ENCODE assay signal across 8 cellular contexts in the genomic region with DNA sequence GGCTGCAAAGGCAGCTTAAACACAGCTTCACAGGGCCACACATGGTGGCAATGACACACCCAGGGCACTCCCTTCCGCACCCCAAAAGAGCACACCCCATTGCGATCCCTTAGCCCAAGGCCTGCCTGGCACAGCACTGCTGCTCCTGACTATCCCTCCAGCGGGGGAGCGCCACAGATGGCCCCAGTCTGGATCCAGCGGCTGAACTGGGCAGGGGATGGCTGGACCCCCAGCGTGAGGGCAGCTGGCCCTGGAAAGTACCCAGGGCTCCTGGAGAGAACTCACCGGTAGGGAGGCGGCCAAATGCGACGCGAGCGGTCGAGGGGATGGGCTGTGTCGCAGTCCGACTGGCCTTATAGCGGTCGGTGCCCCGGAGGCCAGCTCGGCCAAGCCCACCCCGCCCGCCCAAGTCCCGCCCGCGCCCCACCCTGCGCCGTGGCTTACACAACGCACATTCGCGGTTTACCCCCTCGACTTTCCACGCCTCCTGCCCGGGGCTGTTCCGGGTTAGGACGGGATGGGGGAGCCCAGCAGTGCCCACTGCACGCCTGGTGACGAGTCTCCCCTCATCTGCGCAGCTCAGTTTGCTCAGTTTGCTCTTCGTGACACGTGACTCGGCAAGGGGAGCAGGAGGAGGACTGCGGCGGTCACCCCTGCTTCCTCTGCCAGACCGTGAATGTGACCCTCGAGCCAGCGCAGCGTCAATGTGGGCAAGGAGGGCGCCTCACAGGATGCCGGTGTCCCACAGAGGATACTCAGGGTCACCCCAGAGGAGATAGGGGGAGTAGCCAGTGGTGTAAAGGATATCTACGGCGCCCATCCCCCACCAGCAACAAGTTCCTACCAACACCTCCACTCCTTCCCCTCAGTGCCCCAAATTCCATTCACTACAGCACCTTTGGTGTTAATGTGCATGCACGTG. TPM values are rescaled to one million over a fixed set of nuclear protein-coding genes. Genes with fewer than 3 reads are reported as not detected.
A peak's percentile ranks its signal among the peaks of the same experiment; 100 is the strongest.
DNase-seq lines count a peak whose midpoint lies in the region; ATAC-seq, FAIRE-seq and TF ChIP-seq lines count a peak whose summit lies in the region.

S100A6 (minus strand) TSS at position 328 of the 922 bp plus-strand sequence. CDS start 652 bp downstream, outside the sequence.

- no peak for ATAC-seq in GM19351 (IDR thresholded peaks at IDR 0.05; ENCODE audit: unreplicated experiment)

- H3K36me3 ChIP-seq in neutrophil (peaks cover 14% of the 10 kb centered on the region), stomach smooth muscle (ENCODE audit: control insufficient read depth in 2 of 2, insufficient read depth in 2 of 2, low read length in 2 of 2) (peaks cover 0 to 4% of the 10 kb centered on the region in 2 donors)

- no peak for FAIRE-seq in frontal cortex (lab: Jason Lieb, UNC)

- no peaks in the 10 kb centered on the region for H3K9me3 Mint-ChIP-seq in activated naive CD4-positive, alpha-beta T cell treated with anti-CD3 and anti-CD28 coated beads, Interleukin-2, amount 50 U/mL, for 24 hours

- peak within 1 kb of the TSS; percentile 98 for H3K27ac Mint-ChIP-seq in activated naive CD4-positive, alpha-beta T cell treated with anti-CD3 and anti-CD28 coated beads, Interleukin-2, amount 50 U/mL, for 24 hours

- H3K36me3 Mint-ChIP-seq in activated naive CD4-positive, alpha-beta T cell treated with anti-CD3 and anti-CD28 coated beads, Interleukin-2, amount 50 U/mL, for 24 hours = no peaks in the 10 kb centered on the region

- H3K9me3 ChIP-seq in neutrophil (no peaks in the 10 kb centered on the region), stomach smooth muscle (ENCODE audit: control insufficient read depth in 2 of 2, low read length in 2 of 2) (no peaks in the 10 kb centered on the region)

- DNase-seq in DMS53 (lab: John Stamatoyannopoulos, UW) (peak; percentile 88), HT1080 (ENCODE audit: low read depth) (peak; percentile 96), SKM-1 treated with dmso at 0.1 percent for 144 hours (lab: John Stamatoyannopoulos, UW; ENCODE audit: unreplicated experiment) (peak; percentile 77), frontal cortex (ENCODE audit: low spot score in 2 of 2) (peak; percentile 55 to 70)

- H3K4me3 ChIP-seq in neutrophil (ENCODE audit: low read depth in 1 of 2, low read length in 1 of 2) (peak within 1 kb of the TSS; percentile 75 to 91), stomach smooth muscle (ENCODE audit: low read length in 2 of 2) (peak within 1 kb of the TSS; percentile 99)

- peak within 1 kb of the TSS; percentile 98 to 99 for H3K9ac ChIP-seq in stomach smooth muscle (ENCODE audit: low read length in 2 of 2)

- no peak for TF ChIP-seq CTCF in neutrophil (IDR thresholded peaks at IDR 0.05)

- H3K4me1 Mint-ChIP-seq in activated naive CD4-positive, alpha-beta T cell treated with anti-CD3 and anti-CD28 coated beads, Interleukin-2, amount 50 U/mL, for 24 hours = peaks cover 76% of the 10 kb centered on the region

- no peaks in the 10 kb centered on the region for H3K27me3 ChIP-seq in neutrophil
- no peaks in the 10 kb centered on the region for H3K27me3 ChIP-seq in stomach smooth muscle (ENCODE audit: control insufficient read depth in 1 of 2, insufficient read depth in 2 of 2, low read length in 2 of 2)

- H3K27ac ChIP-seq in neutrophil = peak within 1 kb of the TSS; percentile 92
- peak within 1 kb of the TSS; percentile 98 for H3K27ac ChIP-seq in stomach smooth muscle (ENCODE audit: low read length)

- H3K4me1 ChIP-seq in neutrophil (ENCODE audit: control insufficient read depth in 1 of 2, insufficient read depth in 1 of 2, low read depth in 1 of 2, low read length in 1 of 2) (peaks cover 73 to 91% of the 10 kb centered on the region in 2 experiments), stomach smooth muscle (ENCODE audit: control insufficient read depth, insufficient read depth, low read length) (peaks cover 47% of the 10 kb centered on the region)

- H3K27me3 Mint-ChIP-seq in activated naive CD4-positive, alpha-beta T cell treated with anti-CD3 and anti-CD28 coated beads, Interleukin-2, amount 50 U/mL, for 24 hours = no peaks in the 10 kb centered on the region

- H3K4me3 Mint-ChIP-seq in activated naive CD4-positive, alpha-beta T cell treated with anti-CD3 and anti-CD28 coated beads, Interleukin-2, amount 50 U/mL, for 24 hours = peak within 1 kb of the TSS; percentile 90

RNA-seq across cellular contexts. Expression of gene S100A6, which starts in this region (rescaled TPM):
- total RNA-seq in HT1080 (2014; rRNA removed; shearing (Covaris generic)) = 1,050 and 1,792 TPM in 2 replicates
- 745 and 972 TPM in 2 replicates for polyA plus RNA-seq in HT1080 (2015; cell fraction: cytosol; rRNA removed)
- polyA plus RNA-seq in HT1080 (2015; cell fraction: nucleus; rRNA removed) = 321 and 373 TPM in 2 replicates
- total RNA-seq in frontal cortex = 9.8 TPM

Comparison
In these comparisons a context has a peak if more than half of its experiments do, and no peak if none do; other contexts are left out.
1. RNA of gene S100A6 (total RNA-seq): 1,050 to 1,792 TPM in HT1080; 9.8 TPM in frontal cortex (single experiment); every median in the first group is over 10 times any median in the second.
2. Peak in every context shown above with its lines, with median percentiles within 50 percentile points of each other: DNase-seq.